Comparison of ENCODE assay signal across 17 cellular contexts in genomic region chr16:56708418-56708817, GRCh38. TPM values are rescaled to one million over a fixed set of nuclear protein-coding genes. Genes with fewer than 3 reads are reported as not detected.
DNase-seq lines count a peak whose midpoint lies in the region; ATAC-seq, FAIRE-seq and TF ChIP-seq lines count a peak whose summit lies in the region.
"Had no signal": no experiment of that assay in that cellular context is flagged by ENCODE, and none has a peak within 500 bp of the region (broad histone marks: within the 10 kb centered on the region; RNA-seq: fewer than 3 reads in every experiment).

No MANE protein-coding gene starts in this region.

- no peak overlapping the region for H3K27ac ChIP-seq in BLaER1
- peak overlapping the region; percentile 30 for H3K27ac ChIP-seq in CD8-positive, alpha-beta memory T cell (ENCODE audit: low read depth, low read length)
- H3K27ac ChIP-seq in keratinocyte (ENCODE audit: control insufficient read depth, insufficient read depth, low read length), result no peak overlapping the region
- H3K27ac ChIP-seq: colonic mucosa, epithelial cell of prostate, lower lobe of right lung had no signal

- DNase-seq in CD8-positive, alpha-beta memory T cell, result peak; percentile 11 to 67 (median 39)
- DNase-seq in activated CD8-positive, alpha-beta memory T cell treated with anti-CD3 and anti-CD28 coated beads, Interleukin-2, amount 50 U/mL, for 4 hours, result peak; percentile 27
- no peak for DNase-seq in keratinocyte (ENCODE audit: low read depth, low spot score)
- DNase-seq in Kasumi-1 (lab: John Stamatoyannopoulos, UW), result no peak
- DNase-seq in Right ventricle myocardium inferior (ENCODE audit: missing footprints), result no peak
- DNase-seq in MCF 10A (ENCODE audit: unreplicated experiment), result no peak
- DNase-seq: amygdala, colonic mucosa, DMS53, lower lobe of right lung, Right ventricle myocardium superior had no signal

- ATAC-seq in Right ventricle myocardium inferior, result no peak
- no peak for ATAC-seq in GM19397 (IDR thresholded peaks at IDR 0.05; ENCODE audit: unreplicated experiment)
- ATAC-seq: lower lobe of right lung had no signal

- H3K27ac Mint-ChIP-seq in CD8-positive, alpha-beta memory T cell, result peak overlapping the region; percentile 88 to 97 (median 94)
- no peak overlapping the region for H3K27ac Mint-ChIP-seq in MCF 10A (ENCODE audit: low read depth, unreplicated experiment)

- no peaks in the 10 kb centered on the region for H3K9me3 Mint-ChIP-seq in CD8-positive, alpha-beta memory T cell
- no peaks in the 10 kb centered on the region for H3K9me3 Mint-ChIP-seq in MCF 10A (ENCODE audit: unreplicated experiment)

- no peaks in the 10 kb centered on the region for H3K27me3 Mint-ChIP-seq in CD8-positive, alpha-beta memory T cell
- no peaks in the 10 kb centered on the region for H3K27me3 Mint-ChIP-seq in MCF 10A (ENCODE audit: insufficient read depth, unreplicated experiment)

- TF ChIP-seq CTCF in keratinocyte (optimal IDR thresholded peaks at IDR 0.05 in 1 of 3, IDR thresholded peaks at IDR 0.05 in 1 of 3, conservative IDR thresholded peaks at IDR 0.05 in 1 of 3; ENCODE audit: extremely low read depth in 1 of 3, insufficient read depth in 2 of 3, low read length in 3 of 3) (no peak), MCF 10A (IDR thresholded peaks at IDR 0.05; ENCODE audit: unreplicated experiment) (no peak)

- H3K79me2 ChIP-seq in keratinocyte (ENCODE audit: control insufficient read depth, insufficient read depth, low read length), result no peaks in the 10 kb centered on the region

- H3K36me3 ChIP-seq in BLaER1, result no peaks in the 10 kb centered on the region
- H3K36me3 ChIP-seq in CD8-positive, alpha-beta memory T cell (ENCODE audit: insufficient read depth, low read length), result no peaks in the 10 kb centered on the region
- no peaks in the 10 kb centered on the region for H3K36me3 ChIP-seq in keratinocyte (ENCODE audit: control insufficient read depth in 2 of 2, extremely low read depth in 1 of 2, insufficient read depth in 2 of 2, low read length in 2 of 2)
- H3K36me3 ChIP-seq: colonic mucosa, lower lobe of right lung had no signal

- peak overlapping the region; percentile 31; the same call in 1 of the 2 replicates for H3K4me2 ChIP-seq in BLaER1
- peak overlapping the region; percentile 58 for H3K4me2 ChIP-seq in keratinocyte (ENCODE audit: control insufficient read depth, extremely low read depth, insufficient read depth, low read depth, low read length)

- H3K9me3 ChIP-seq in BLaER1, result no peaks in the 10 kb centered on the region
- no peaks in the 10 kb centered on the region for H3K9me3 ChIP-seq in CD8-positive, alpha-beta memory T cell (ENCODE audit: low read length)
- no peaks in the 10 kb centered on the region for H3K9me3 ChIP-seq in keratinocyte (ENCODE audit: control insufficient read depth, low read depth, low read length)
- H3K9me3 ChIP-seq: colonic mucosa, lower lobe of right lung had no signal

- peaks cover 37 to 54% (median 52%) of the 10 kb centered on the region in 3 donors for H3K4me1 Mint-ChIP-seq in CD8-positive, alpha-beta memory T cell
- H3K4me1 Mint-ChIP-seq in MCF 10A (ENCODE audit: insufficient read depth, unreplicated experiment), result no peaks in the 10 kb centered on the region

- dilution Hi-C loops in keratinocyte (cut with MboI; ENCODE audit: extremely low pct_ligation_motif_present, low sequenced_read_pairs), result no loop called here

- no peaks in the 10 kb centered on the region for H3K9me1 ChIP-seq in keratinocyte (ENCODE audit: control insufficient read depth, extremely low read depth, insufficient read depth, low read length)

- peak overlapping the region; percentile 86 to 94 (median 88) for H3K4me3 Mint-ChIP-seq in CD8-positive, alpha-beta memory T cell
- H3K4me3 Mint-ChIP-seq in MCF 10A (ENCODE audit: unreplicated experiment), result no peak overlapping the region

- H3K4me1 ChIP-seq in BLaER1 (peaks cover 13% of the 10 kb centered on the region), keratinocyte (ENCODE audit: control insufficient read depth, extremely low read depth, insufficient read depth, low read length) (peaks cover 10% of the 10 kb centered on the region)
- peaks cover 29% of the 10 kb centered on the region for H3K4me1 ChIP-seq in CD8-positive, alpha-beta memory T cell (ENCODE audit: insufficient read depth, low read length)
- H3K4me1 ChIP-seq: colonic mucosa, lower lobe of right lung had no signal

- CTCF ChIA-PET in CD8-positive, alpha-beta memory T cell (lab: Charles Lee), result interaction anchor here (0.6 to 3.8 kb wide), 7 partner anchors 10 to 242 kb away, joined by 3 to 26 read pairs (median 5); partner anchors contain the start of gene MT2A
- CTCF ChIA-PET in MCF 10A (lab: Yijun Ruan, JAX), result interaction anchor here (0.6 to 0.7 kb wide), 4 partner anchors 59 to 131 kb away, joined by 3 to 4 read pairs (median 4); no protein-coding TSS in a partner anchor

- peak overlapping the region; percentile 13 for H2AFZ ChIP-seq in keratinocyte (ENCODE audit: control insufficient read depth, low read length)

- no peak overlapping the region for H3K9ac ChIP-seq in BLaER1
- no peak overlapping the region for H3K9ac ChIP-seq in keratinocyte (ENCODE audit: control insufficient read depth, extremely low read depth, insufficient read depth, low read length)

- no peak for FAIRE-seq in keratinocyte (lab: Jason Lieb, UNC)
- FAIRE-seq: HTR-8/SVneo, urothelium cell line had no signal

- H4K20me1 ChIP-seq in BLaER1, result no peaks in the 10 kb centered on the region
- H4K20me1 ChIP-seq in keratinocyte (ENCODE audit: control insufficient read depth, extremely low read depth, insufficient read depth, low read length), result no peaks in the 10 kb centered on the region

- H3K27me3 ChIP-seq in BLaER1 (no peaks in the 10 kb centered on the region), keratinocyte (ENCODE audit: control insufficient read depth, extremely low read depth, insufficient read depth, low read length) (peaks cover 5% of the 10 kb centered on the region)
- H3K27me3 ChIP-seq in CD8-positive, alpha-beta memory T cell (ENCODE audit: insufficient read depth, low read length, poor library complexity, severe bottlenecking), result no peaks in the 10 kb centered on the region
- H3K27me3 ChIP-seq: colonic mucosa had no signal

- POLR2A ChIA-PET in CD8-positive, alpha-beta memory T cell (lab: Charles Lee), result interaction anchor here (0.8 to 1.3 kb wide), 5 partner anchors 21 to 223 kb away, joined by 3 to 8 read pairs (median 3); partner anchors contain the start of genes HERPUD1, MT2A and NUP93
- POLR2A ChIA-PET in MCF 10A (lab: Yijun Ruan, JAX), result interaction anchor here (0.6 to 1.6 kb wide), 2 partner anchors 82 to 188 kb away, joined by 3 to 6 read pairs; partner anchors contain the start of genes BBS2 and MT1E

- intact Hi-C loops in Right ventricle myocardium inferior (cut with DNase I), result no loop called here
- intact Hi-C loops in MCF 10A (cut with micrococcal nuclease), result no loop called here

- H3K36me3 Mint-ChIP-seq in CD8-positive, alpha-beta memory T cell, result peaks cover 0 to 9% (median 5%) of the 10 kb centered on the region in 3 donors
- H3K36me3 Mint-ChIP-seq in MCF 10A (ENCODE audit: insufficient read depth, unreplicated experiment), result no peaks in the 10 kb centered on the region

- no peak overlapping the region for H3K4me3 ChIP-seq in BLaER1
- peak overlapping the region; percentile 56 for H3K4me3 ChIP-seq in CD8-positive, alpha-beta memory T cell (ENCODE audit: low read length)
- H3K4me3 ChIP-seq in keratinocyte (ENCODE audit: control insufficient read depth in 2 of 3, extremely low read depth in 1 of 3, insufficient read depth in 2 of 3, low read depth in 1 of 3, low read length in 3 of 3), result no peak overlapping the region
- H3K4me3 ChIP-seq: colonic mucosa, lower lobe of right lung had no signal

- no TSS peak for BruUV-seq in MCF 10A (replicated peaks; lab: Mats Ljungman, UMichigan)

RNA-seq across cellular contexts. Expression of gene NUP93, which starts 21.5 kb away (rescaled TPM):
- 100 to 1,000 TPM; 153 to 155 TPM for total RNA-seq in CD8-positive, alpha-beta memory T cell
- polyA plus RNA-seq in CD8-positive, alpha-beta memory T cell, result 93.8 TPM
- 59.2 to 79.7 TPM (median 74.1 TPM) in 3 replicates for polyA plus RNA-seq in keratinocyte
- 33.3 TPM for polyA plus RNA-seq in keratinocyte (2011; ENCODE audit: low read depth)
- polyA plus RNA-seq in keratinocyte (2011; cell fraction: cytosol; rRNA removed), result 60.2 and 65.3 TPM in 2 replicates
- polyA plus RNA-seq in keratinocyte (2011; cell fraction: nucleus; rRNA removed), result 107 and 120 TPM in 2 replicates
- polyA plus RNA-seq in keratinocyte (2012; ENCODE audit: low replicate concordance), result 45.0 and 83.5 TPM in 2 replicates
- 103 to 147 TPM (median 104 TPM) in 3 replicates for polyA minus RNA-seq in keratinocyte
- 89.4 TPM for polyA minus RNA-seq in keratinocyte (2011; cell fraction: cytosol; rRNA and poly(A)+ RNA removed)
- 41.3 and 74.2 TPM in 2 replicates for polyA minus RNA-seq in keratinocyte (2011; cell fraction: nucleus; rRNA and poly(A)+ RNA removed)
- total RNA-seq in Right ventricle myocardium inferior (25.7 TPM), MCF 10A (2022) (53.9 and 60.2 TPM in 2 replicates)

RNA-seq across cellular contexts. Expression of gene MT1X, which starts 26.1 kb away (rescaled TPM):
- total RNA-seq in CD8-positive, alpha-beta memory T cell, result 10 to 100 TPM; 85.4 to 93.8 TPM
- 181 TPM for polyA plus RNA-seq in CD8-positive, alpha-beta memory T cell
- polyA plus RNA-seq in keratinocyte, result 58.3 to 466 TPM (median 97.2 TPM) in 3 replicates
- 15.7 TPM for polyA plus RNA-seq in keratinocyte (2011; ENCODE audit: low read depth)
- 193 and 269 TPM in 2 replicates for polyA plus RNA-seq in keratinocyte (2011; cell fraction: cytosol; rRNA removed)
- polyA plus RNA-seq in keratinocyte (2011; cell fraction: nucleus; rRNA removed), result 90.9 and 130 TPM in 2 replicates
- 197 and 688 TPM in 2 replicates for polyA plus RNA-seq in keratinocyte (2012; ENCODE audit: low replicate concordance)
- 240 to 733 TPM (median 286 TPM) in 3 replicates for polyA minus RNA-seq in keratinocyte
- 355 TPM for polyA minus RNA-seq in keratinocyte (2011; cell fraction: cytosol; rRNA and poly(A)+ RNA removed)
- polyA minus RNA-seq in keratinocyte (2011; cell fraction: nucleus; rRNA and poly(A)+ RNA removed), result 54.5 and 55.9 TPM in 2 replicates
- total RNA-seq in Right ventricle myocardium inferior (108 TPM), MCF 10A (2022) (79.3 and 108 TPM in 2 replicates)

RNA-seq across cellular contexts. Expression of gene MT1H, which starts 38.8 kb away (rescaled TPM):
- total RNA-seq in CD8-positive, alpha-beta memory T cell, result 1 to 10 TPM; 4.8 to 5.5 TPM
- not detected for polyA plus RNA-seq in CD8-positive, alpha-beta memory T cell
- polyA plus RNA-seq in keratinocyte, result 0.79 to 4.0 TPM in 2 of 3 replicates, not detected in the other
- 1.3 TPM for polyA plus RNA-seq in keratinocyte (2011; ENCODE audit: low read depth)
- 2.4 and 3.7 TPM in 2 replicates for polyA plus RNA-seq in keratinocyte (2011; cell fraction: cytosol; rRNA removed)
- 1.1 and 1.6 TPM in 2 replicates for polyA plus RNA-seq in keratinocyte (2011; cell fraction: nucleus; rRNA removed)
- polyA plus RNA-seq in keratinocyte (2012; ENCODE audit: low replicate concordance), result 2.0 and 25.0 TPM in 2 replicates
- polyA minus RNA-seq in keratinocyte, result 1.9 TPM in 1 of 3 replicates, not detected in the others
- not detected for polyA minus RNA-seq in keratinocyte (2011; cell fraction: cytosol; rRNA and poly(A)+ RNA removed)
- polyA minus RNA-seq in keratinocyte (2011; cell fraction: nucleus; rRNA and poly(A)+ RNA removed), result not detected in 2 replicates
- total RNA-seq in Right ventricle myocardium inferior (not detected), MCF 10A (2022) (not detected in 2 replicates)
- total RNA-seq: H4, Right ventricle myocardium superior had no signal

RNA-seq across cellular contexts. Expression of gene MT1G, which starts 40.6 kb away (rescaled TPM):
- 10 to 100 TPM; 41.0 to 46.8 TPM for total RNA-seq in CD8-positive, alpha-beta memory T cell
- polyA plus RNA-seq in CD8-positive, alpha-beta memory T cell, result not detected
- 8.4 to 21.5 TPM (median 9.8 TPM) in 3 replicates for polyA plus RNA-seq in keratinocyte
- 4.5 TPM for polyA plus RNA-seq in keratinocyte (2011; ENCODE audit: low read depth)
- 39.5 and 41.3 TPM in 2 replicates for polyA plus RNA-seq in keratinocyte (2011; cell fraction: cytosol; rRNA removed)
- polyA plus RNA-seq in keratinocyte (2011; cell fraction: nucleus; rRNA removed), result 11.6 and 23.5 TPM in 2 replicates
- polyA plus RNA-seq in keratinocyte (2012; ENCODE audit: low replicate concordance), result 20.2 and 245 TPM in 2 replicates
- 4.1 to 10.9 TPM (median 8.2 TPM) in 3 replicates for polyA minus RNA-seq in keratinocyte
- polyA minus RNA-seq in keratinocyte (2011; cell fraction: cytosol; rRNA and poly(A)+ RNA removed), result 8.8 TPM
- 3.1 TPM in 1 of 2 replicates, not detected in the other for polyA minus RNA-seq in keratinocyte (2011; cell fraction: nucleus; rRNA and poly(A)+ RNA removed)
- total RNA-seq in Right ventricle myocardium inferior, result not detected
- not detected in 2 replicates for total RNA-seq in MCF 10A (2022)
- total RNA-seq: H4 had no signal

RNA-seq across cellular contexts. Expression of gene MT1F, which starts 50.7 kb away (rescaled TPM):
- 10 to 100 TPM; 17.9 to 18.6 TPM for total RNA-seq in CD8-positive, alpha-beta memory T cell
- polyA plus RNA-seq in CD8-positive, alpha-beta memory T cell, result 60.7 TPM
- polyA plus RNA-seq in keratinocyte, result 1.5 to 4.1 TPM (median 2.3 TPM) in 3 replicates
- not detected for polyA plus RNA-seq in keratinocyte (2011; ENCODE audit: low read depth)
- 1.7 and 3.3 TPM in 2 replicates for polyA plus RNA-seq in keratinocyte (2011; cell fraction: cytosol; rRNA removed)
- polyA plus RNA-seq in keratinocyte (2011; cell fraction: nucleus; rRNA removed), result 0.90 and 1.1 TPM in 2 replicates
- 1.7 and 6.5 TPM in 2 replicates for polyA plus RNA-seq in keratinocyte (2012; ENCODE audit: low replicate concordance)
- polyA minus RNA-seq in keratinocyte, result 0.79 to 4.8 TPM (median 2.5 TPM) in 3 replicates
- polyA minus RNA-seq in keratinocyte (2011; cell fraction: cytosol; rRNA and poly(A)+ RNA removed), result 4.2 TPM
- 0.74 TPM in 1 of 2 replicates, not detected in the other for polyA minus RNA-seq in keratinocyte (2011; cell fraction: nucleus; rRNA and poly(A)+ RNA removed)
- total RNA-seq in Right ventricle myocardium inferior, result 2.2 TPM
- total RNA-seq in MCF 10A (2022), result 1.7 and 2.4 TPM in 2 replicates

Comparison
In these comparisons a context has a peak if more than half of its experiments do, and no peak if none do; other contexts are left out.
1. DNase-seq: peak in CD8-positive, alpha-beta memory T cell (5 of 5) and activated CD8-positive, alpha-beta memory T cell treated with anti-CD3 and anti-CD28 coated beads, Interleukin-2, amount 50 U/mL, for 4 hours (single experiment); none in keratinocyte (single experiment), Kasumi-1 (0 of 2), Right ventricle myocardium inferior (single experiment) and MCF 10A (single experiment).